In the genomic region with DNA sequence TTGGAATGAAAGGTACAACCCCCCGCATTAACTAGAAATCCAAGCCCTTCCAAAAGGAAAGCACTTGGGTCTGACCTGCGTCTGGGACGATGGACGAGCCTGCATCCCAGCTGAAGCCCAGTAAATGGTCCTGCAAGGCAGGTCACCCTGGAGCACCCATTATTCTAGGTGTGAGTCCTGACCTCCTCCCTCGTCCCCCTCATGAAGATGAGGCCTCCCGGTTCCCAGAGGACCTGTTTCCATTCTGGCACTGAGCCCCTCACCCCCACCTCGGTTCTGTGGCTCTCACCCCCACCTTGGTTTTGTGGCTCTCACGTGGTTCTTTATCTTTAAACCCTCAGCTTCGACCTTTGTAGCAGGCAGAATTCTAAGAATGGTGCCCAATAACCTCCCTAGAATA, we compare ENCODE assay signal across 35 cellular contexts. TPM values are rescaled to one million over a fixed set of nuclear protein-coding genes. Genes with fewer than 3 reads are reported as not detected.
"Had no signal": no experiment of that assay in that cellular context is flagged by ENCODE, and none has a peak within 500 bp of the region (broad histone marks: within the 10 kb centered on the region; RNA-seq: fewer than 3 reads in every experiment).

No MANE protein-coding gene starts in this region.

- H3K27ac ChIP-seq: adrenal gland, body of pancreas, Peyer's patch, VCaP had no signal

- H3K4me1 Mint-ChIP-seq: activated B cell treated with CpG ODN at 0.5 μM for 24 hours, IgD-negative memory B cell, T-cell had no signal

- H3K4me3 ChIP-seq: adrenal gland, body of pancreas, MG63, Peyer's patch had no signal

- H3K36me3 ChIP-seq: adrenal gland, MG63, Peyer's patch had no signal

- H3K27ac Mint-ChIP-seq: activated B cell treated with CpG ODN at 0.5 μM for 24 hours; activated CD4-positive, alpha-beta memory T cell treated with anti-CD3 and anti-CD28 coated beads for 36 hours; activated T-helper 1 cell treated with anti-CD3 and anti-CD28 coated beads, Interleukin-12 subunit alpha, Interleukin-12 subunit beta, Interleukin-2, Interleukin-4 antibody, amounts not matched to agents 30 ng/mL and 10 ng/mL and 1 ng/mL, durations not matched to agents 14 hours and 24 hours and 36 hours; IgD-negative memory B cell; T-cell had no signal

- DNase-seq: activated B cell treated with CpG ODN at 0.5 μM for 24 hours; activated CD4-positive, alpha-beta memory T cell treated with anti-CD3 and anti-CD28 coated beads for 36 hours; activated CD4-positive, alpha-beta T cell treated with anti-CD3 and anti-CD28 coated beads for 4 hours; activated CD4-positive, alpha-beta T cell treated with anti-CD3 and anti-CD28 coated beads, Interleukin-2, amount 50 U/mL, for 1 hour; activated CD4-positive, CD25-positive, alpha-beta regulatory T cell treated with anti-CD3 and anti-CD28 coated beads, Interleukin-2, amount 50 U/mL, for 72 hours; activated CD8-positive, alpha-beta memory T cell treated with anti-CD3 and anti-CD28 coated beads, Interleukin-2, amount 50 U/mL, for 4 hours; activated naive CD4-positive, alpha-beta T cell treated with Interleukin-2 at 50 U/mL for 16 hours; activated T-cell treated with anti-CD3 and anti-CD28 coated beads for 4 hours; activated T-cell treated with anti-CD3 and anti-CD28 coated beads, Interleukin-2, amount 50 U/mL, for 4 hours; body of pancreas; central memory CD4-positive, alpha-beta T cell; Kasumi-1; KG1; MG63; NCI-H1048; NCI-H1436 treated with DMSO at 0.1 percent for 48 hours; NCI-H1694 treated with DMSO at 0.1 percent for 48 hours; NCI-H2029; NCI-H345; NCI-H524 treated with DMSO at 0.1 percent for 48 hours; PC-3; RPMI8226; SIG-M5; T-cell; T-helper 2 cell; T-helper 9 cell had no signal

- H3K27me3 ChIP-seq: adrenal gland, body of pancreas, MG63, Peyer's patch had no signal

- H3K4me3 Mint-ChIP-seq: activated B cell treated with CpG ODN at 0.5 μM for 24 hours; activated CD4-positive, alpha-beta memory T cell treated with anti-CD3 and anti-CD28 coated beads for 36 hours; activated T-cell treated with anti-CD3 and anti-CD28 coated beads, Interleukin-2, amount 50 U/mL, for 4 hours; activated T-helper 1 cell treated with anti-CD3 and anti-CD28 coated beads, Interleukin-12 subunit alpha, Interleukin-12 subunit beta, Interleukin-2, Interleukin-4 antibody, amounts not matched to agents 30 ng/mL and 10 ng/mL and 1 ng/mL, durations not matched to agents 14 hours and 24 hours and 36 hours; IgD-negative memory B cell; T-cell had no signal

- ATAC-seq: activated naive CD4-positive, alpha-beta T cell treated with anti-CD3 and anti-CD28 coated beads, Interleukin-2, amount 50 U/mL, for 72 hours; activated T-cell treated with anti-CD3 and anti-CD28 coated beads, Interleukin-2, amount 50 U/mL, for 4 hours; body of pancreas; PC-3; Right ventricle myocardium inferior; SK-N-SH treated with all-trans-retinoic acid at 6 μM for 48 hours; T-cell had no signal

RNA-seq across cellular contexts. Expression of gene IFI27, which starts 7.3 kb away (rescaled TPM):
- total RNA-seq: SK-MEL-5 had no signal

RNA-seq across cellular contexts. Expression of gene PPP4R4, which starts 56.3 kb away (rescaled TPM):
- total RNA-seq: activated B cell treated with CpG ODN at 0.5 μM for 24 hours had no signal
